Comparison of ENCODE assay signal across 1 cellular context in the genomic region with DNA sequence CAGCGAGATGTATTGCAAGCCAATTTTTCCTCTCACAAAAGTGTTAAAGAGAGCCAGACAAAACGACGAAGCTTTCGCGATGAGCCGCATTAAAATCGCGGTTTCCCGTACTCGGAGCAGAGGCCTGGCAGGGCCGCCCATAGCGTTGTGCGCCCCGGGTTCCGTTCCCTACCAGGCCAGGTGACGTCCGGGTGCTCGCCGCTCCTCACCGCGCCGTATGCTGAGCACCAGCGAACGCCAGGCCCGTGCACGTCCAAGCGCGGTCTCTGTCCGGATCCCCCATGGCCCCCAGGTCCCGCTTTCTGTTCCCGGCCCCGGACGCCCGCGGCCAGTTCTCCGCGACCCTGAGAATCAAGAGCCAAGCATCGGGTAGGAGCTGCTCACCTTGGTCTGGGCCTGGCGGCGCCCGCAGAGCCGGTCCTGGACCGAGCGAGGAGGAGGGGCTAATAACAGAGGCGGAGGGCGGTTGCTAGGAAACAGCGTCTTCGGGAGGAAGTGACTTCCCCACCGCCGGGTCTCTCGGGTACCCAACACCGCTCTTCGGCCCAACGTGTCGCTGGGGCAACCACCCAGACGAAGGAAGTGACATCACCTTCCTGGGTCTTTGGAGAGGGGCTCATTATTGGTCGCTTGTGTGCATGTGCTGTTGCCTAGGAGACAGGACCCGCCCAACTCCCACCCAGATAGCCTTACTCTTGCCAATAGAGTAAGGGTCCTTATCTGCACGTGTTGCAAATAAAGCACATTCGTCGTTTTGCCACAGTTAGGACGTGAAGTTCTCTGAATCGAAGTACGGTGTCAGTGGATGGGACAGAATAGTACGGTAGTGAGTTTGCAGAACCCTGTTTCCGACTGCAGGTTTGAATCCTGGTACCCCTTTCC.
TF ChIP-seq lines count a peak whose summit lies in the region.

A gene (minus strand): TSS at position 579 of the 882 bp plus-strand sequence. CDS start 1,115 bp downstream, outside the sequence.

TF ChIP-seq in WTC11, 78 proteins besides CTCF, POLR2A, EP300 and RAD21 (continued from another document and continues in another):
- TF ChIP-seq, protein P1, sequence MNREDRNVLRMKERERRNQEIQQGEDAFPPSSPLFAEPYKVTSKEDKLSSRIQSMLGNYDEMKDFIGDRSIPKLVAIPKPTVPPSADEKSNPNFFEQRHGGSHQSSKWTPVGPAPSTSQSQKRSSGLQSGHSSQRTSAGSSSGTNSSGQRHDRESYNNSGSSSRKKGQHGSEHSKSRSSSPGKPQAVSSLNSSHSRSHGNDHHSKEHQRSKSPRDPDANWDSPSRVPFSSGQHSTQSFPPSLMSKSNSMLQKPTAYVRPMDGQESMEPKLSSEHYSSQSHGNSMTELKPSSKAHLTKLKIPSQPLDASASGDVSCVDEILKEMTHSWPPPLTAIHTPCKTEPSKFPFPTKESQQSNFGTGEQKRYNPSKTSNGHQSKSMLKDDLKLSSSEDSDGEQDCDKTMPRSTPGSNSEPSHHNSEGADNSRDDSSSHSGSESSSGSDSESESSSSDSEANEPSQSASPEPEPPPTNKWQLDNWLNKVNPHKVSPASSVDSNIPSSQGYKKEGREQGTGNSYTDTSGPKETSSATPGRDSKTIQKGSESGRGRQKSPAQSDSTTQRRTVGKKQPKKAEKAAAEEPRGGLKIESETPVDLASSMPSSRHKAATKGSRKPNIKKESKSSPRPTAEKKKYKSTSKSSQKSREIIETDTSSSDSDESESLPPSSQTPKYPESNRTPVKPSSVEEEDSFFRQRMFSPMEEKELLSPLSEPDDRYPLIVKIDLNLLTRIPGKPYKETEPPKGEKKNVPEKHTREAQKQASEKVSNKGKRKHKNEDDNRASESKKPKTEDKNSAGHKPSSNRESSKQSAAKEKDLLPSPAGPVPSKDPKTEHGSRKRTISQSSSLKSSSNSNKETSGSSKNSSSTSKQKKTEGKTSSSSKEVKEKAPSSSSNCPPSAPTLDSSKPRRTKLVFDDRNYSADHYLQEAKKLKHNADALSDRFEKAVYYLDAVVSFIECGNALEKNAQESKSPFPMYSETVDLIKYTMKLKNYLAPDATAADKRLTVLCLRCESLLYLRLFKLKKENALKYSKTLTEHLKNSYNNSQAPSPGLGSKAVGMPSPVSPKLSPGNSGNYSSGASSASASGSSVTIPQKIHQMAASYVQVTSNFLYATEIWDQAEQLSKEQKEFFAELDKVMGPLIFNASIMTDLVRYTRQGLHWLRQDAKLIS (CRISPR knock-in tag; IDR thresholded peaks at IDR 0.05; ENCODE audit: borderline replicate concordance) = 0 out of 2 replicates have a peak, but pooled peaks have one; percentile 56
- TF ChIP-seq ETV6 (CRISPR knock-in tag; IDR thresholded peaks at IDR 0.05) = no peak
- TF ChIP-seq ZNF423 (CRISPR knock-in tag; IDR thresholded peaks at IDR 0.05) = peak; percentile 47; the same call in 1 of the 2 replicates
- TF ChIP-seq, protein P2, sequence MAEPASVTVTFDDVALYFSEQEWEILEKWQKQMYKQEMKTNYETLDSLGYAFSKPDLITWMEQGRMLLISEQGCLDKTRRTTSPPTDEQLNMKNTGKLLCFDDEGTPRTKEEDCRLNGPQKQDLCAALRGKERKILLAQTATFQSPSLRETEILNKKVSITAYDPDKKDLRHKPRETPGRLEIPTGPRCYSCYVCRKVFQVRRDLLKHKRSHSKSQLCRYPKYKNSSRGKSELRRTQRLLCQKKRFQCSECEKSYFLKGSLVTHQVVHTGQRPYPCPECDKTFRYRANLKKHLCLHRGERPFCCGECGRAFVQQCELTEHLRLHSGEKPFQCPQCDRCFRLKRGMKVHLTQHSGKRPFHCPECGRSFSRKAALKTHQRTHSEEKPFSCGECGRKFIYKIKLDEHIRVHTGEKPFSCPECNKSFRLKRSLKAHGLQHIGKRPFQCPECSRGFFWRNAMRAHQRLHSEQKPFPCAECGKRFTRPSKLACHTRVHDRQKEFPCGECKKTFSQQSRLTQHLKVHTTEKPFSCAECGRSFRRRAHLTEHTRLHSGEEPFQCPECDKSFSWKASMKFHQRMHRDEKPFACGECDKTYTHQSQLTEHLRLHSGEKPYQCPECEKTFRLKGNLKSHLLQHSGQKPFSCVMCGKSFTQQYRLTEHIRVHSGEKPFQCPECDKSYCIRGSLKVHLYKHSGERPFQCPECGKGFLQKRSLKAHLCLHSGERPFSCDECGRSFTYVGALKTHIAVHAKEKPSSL (CRISPR knock-in tag; conservative IDR thresholded peaks at IDR 0.05) = no peak
- TF ChIP-seq, protein P3, sequence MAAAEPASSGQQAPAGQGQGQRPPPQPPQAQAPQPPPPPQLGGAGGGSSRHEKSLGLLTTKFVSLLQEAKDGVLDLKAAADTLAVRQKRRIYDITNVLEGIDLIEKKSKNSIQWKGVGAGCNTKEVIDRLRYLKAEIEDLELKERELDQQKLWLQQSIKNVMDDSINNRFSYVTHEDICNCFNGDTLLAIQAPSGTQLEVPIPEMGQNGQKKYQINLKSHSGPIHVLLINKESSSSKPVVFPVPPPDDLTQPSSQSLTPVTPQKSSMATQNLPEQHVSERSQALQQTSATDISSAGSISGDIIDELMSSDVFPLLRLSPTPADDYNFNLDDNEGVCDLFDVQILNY (CRISPR knock-in tag; IDR thresholded peaks at IDR 0.05) = peak; percentile 62; the same call in 1 of the 2 replicates
- TF ChIP-seq, protein P4, sequence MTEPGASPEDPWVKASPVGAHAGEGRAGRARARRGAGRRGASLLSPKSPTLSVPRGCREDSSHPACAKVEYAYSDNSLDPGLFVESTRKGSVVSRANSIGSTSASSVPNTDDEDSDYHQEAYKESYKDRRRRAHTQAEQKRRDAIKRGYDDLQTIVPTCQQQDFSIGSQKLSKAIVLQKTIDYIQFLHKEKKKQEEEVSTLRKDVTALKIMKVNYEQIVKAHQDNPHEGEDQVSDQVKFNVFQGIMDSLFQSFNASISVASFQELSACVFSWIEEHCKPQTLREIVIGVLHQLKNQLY (CRISPR knock-in tag; IDR thresholded peaks at IDR 0.05) = no peak
- TF ChIP-seq, protein P5, sequence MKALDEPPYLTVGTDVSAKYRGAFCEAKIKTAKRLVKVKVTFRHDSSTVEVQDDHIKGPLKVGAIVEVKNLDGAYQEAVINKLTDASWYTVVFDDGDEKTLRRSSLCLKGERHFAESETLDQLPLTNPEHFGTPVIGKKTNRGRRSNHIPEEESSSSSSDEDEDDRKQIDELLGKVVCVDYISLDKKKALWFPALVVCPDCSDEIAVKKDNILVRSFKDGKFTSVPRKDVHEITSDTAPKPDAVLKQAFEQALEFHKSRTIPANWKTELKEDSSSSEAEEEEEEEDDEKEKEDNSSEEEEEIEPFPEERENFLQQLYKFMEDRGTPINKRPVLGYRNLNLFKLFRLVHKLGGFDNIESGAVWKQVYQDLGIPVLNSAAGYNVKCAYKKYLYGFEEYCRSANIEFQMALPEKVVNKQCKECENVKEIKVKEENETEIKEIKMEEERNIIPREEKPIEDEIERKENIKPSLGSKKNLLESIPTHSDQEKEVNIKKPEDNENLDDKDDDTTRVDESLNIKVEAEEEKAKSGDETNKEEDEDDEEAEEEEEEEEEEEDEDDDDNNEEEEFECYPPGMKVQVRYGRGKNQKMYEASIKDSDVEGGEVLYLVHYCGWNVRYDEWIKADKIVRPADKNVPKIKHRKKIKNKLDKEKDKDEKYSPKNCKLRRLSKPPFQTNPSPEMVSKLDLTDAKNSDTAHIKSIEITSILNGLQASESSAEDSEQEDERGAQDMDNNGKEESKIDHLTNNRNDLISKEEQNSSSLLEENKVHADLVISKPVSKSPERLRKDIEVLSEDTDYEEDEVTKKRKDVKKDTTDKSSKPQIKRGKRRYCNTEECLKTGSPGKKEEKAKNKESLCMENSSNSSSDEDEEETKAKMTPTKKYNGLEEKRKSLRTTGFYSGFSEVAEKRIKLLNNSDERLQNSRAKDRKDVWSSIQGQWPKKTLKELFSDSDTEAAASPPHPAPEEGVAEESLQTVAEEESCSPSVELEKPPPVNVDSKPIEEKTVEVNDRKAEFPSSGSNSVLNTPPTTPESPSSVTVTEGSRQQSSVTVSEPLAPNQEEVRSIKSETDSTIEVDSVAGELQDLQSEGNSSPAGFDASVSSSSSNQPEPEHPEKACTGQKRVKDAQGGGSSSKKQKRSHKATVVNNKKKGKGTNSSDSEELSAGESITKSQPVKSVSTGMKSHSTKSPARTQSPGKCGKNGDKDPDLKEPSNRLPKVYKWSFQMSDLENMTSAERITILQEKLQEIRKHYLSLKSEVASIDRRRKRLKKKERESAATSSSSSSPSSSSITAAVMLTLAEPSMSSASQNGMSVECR (CRISPR knock-in tag; IDR thresholded peaks at IDR 0.05; ENCODE audit: borderline replicate concordance) = 0 out of 2 replicates have a peak, but pooled peaks have one; percentile 35
- no peak for TF ChIP-seq TCF7 (CRISPR knock-in tag; IDR thresholded peaks at IDR 0.05; ENCODE audit: low read depth)
- no peak for TF ChIP-seq ZNF671 (CRISPR knock-in tag; IDR thresholded peaks at IDR 0.05)
- no peak for TF ChIP-seq NR1H2 (CRISPR knock-in tag; IDR thresholded peaks at IDR 0.05)
- TF ChIP-seq, protein P6, sequence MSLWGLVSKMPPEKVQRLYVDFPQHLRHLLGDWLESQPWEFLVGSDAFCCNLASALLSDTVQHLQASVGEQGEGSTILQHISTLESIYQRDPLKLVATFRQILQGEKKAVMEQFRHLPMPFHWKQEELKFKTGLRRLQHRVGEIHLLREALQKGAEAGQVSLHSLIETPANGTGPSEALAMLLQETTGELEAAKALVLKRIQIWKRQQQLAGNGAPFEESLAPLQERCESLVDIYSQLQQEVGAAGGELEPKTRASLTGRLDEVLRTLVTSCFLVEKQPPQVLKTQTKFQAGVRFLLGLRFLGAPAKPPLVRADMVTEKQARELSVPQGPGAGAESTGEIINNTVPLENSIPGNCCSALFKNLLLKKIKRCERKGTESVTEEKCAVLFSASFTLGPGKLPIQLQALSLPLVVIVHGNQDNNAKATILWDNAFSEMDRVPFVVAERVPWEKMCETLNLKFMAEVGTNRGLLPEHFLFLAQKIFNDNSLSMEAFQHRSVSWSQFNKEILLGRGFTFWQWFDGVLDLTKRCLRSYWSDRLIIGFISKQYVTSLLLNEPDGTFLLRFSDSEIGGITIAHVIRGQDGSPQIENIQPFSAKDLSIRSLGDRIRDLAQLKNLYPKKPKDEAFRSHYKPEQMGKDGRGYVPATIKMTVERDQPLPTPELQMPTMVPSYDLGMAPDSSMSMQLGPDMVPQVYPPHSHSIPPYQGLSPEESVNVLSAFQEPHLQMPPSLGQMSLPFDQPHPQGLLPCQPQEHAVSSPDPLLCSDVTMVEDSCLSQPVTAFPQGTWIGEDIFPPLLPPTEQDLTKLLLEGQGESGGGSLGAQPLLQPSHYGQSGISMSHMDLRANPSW (CRISPR knock-in tag; conservative IDR thresholded peaks at IDR 0.05; ENCODE audit: low read depth) = no peak; the same call in 1 of the 2 replicates
- TF ChIP-seq, protein P7, sequence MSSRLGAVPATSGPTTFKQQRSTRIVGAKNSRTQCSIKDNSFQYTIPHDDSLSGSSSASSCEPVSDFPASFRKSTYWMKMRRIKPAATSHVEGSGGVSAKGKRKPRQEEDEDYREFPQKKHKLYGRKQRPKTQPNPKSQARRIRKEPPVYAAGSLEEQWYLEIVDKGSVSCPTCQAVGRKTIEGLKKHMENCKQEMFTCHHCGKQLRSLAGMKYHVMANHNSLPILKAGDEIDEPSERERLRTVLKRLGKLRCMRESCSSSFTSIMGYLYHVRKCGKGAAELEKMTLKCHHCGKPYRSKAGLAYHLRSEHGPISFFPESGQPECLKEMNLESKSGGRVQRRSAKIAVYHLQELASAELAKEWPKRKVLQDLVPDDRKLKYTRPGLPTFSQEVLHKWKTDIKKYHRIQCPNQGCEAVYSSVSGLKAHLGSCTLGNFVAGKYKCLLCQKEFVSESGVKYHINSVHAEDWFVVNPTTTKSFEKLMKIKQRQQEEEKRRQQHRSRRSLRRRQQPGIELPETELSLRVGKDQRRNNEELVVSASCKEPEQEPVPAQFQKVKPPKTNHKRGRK (CRISPR knock-in tag; IDR thresholded peaks at IDR 0.05; ENCODE audit: borderline replicate concordance) = no peak
- no peak for TF ChIP-seq GTF2I (CRISPR knock-in tag; conservative IDR thresholded peaks at IDR 0.05)
- TF ChIP-seq SOX15 (CRISPR knock-in tag; IDR thresholded peaks at IDR 0.05) = no peak
- no peak for TF ChIP-seq IRF2 (CRISPR knock-in tag; IDR thresholded peaks at IDR 0.05; ENCODE audit: borderline replicate concordance, low read depth)
- TF ChIP-seq, protein P8, sequence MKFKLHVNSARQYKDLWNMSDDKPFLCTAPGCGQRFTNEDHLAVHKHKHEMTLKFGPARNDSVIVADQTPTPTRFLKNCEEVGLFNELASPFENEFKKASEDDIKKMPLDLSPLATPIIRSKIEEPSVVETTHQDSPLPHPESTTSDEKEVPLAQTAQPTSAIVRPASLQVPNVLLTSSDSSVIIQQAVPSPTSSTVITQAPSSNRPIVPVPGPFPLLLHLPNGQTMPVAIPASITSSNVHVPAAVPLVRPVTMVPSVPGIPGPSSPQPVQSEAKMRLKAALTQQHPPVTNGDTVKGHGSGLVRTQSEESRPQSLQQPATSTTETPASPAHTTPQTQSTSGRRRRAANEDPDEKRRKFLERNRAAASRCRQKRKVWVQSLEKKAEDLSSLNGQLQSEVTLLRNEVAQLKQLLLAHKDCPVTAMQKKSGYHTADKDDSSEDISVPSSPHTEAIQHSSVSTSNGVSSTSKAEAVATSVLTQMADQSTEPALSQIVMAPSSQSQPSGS (CRISPR knock-in tag; IDR thresholded peaks at IDR 0.05; ENCODE audit: borderline replicate concordance, low read depth) = no peak
- no peak; the same call in 1 of the 2 replicates for TF ChIP-seq SP1 (CRISPR knock-in tag; conservative IDR thresholded peaks at IDR 0.05)
- TF ChIP-seq ZNF232 (CRISPR knock-in tag; IDR thresholded peaks at IDR 0.05) = no peak
- no peak for TF ChIP-seq NR2C2 (CRISPR knock-in tag; IDR thresholded peaks at IDR 0.05)
- no peak for TF ChIP-seq EMX1 (CRISPR knock-in tag; IDR thresholded peaks at IDR 0.05)
- TF ChIP-seq, protein P9, sequence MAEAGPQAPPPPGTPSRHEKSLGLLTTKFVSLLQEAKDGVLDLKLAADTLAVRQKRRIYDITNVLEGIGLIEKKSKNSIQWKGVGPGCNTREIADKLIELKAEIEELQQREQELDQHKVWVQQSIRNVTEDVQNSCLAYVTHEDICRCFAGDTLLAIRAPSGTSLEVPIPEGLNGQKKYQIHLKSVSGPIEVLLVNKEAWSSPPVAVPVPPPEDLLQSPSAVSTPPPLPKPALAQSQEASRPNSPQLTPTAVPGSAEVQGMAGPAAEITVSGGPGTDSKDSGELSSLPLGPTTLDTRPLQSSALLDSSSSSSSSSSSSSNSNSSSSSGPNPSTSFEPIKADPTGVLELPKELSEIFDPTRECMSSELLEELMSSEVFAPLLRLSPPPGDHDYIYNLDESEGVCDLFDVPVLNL (CRISPR knock-in tag; IDR thresholded peaks at IDR 0.05; ENCODE audit: borderline replicate concordance, low read depth) = peak; percentile 32; the same call in 1 of the 2 replicates
- TF ChIP-seq GRHL2 (CRISPR knock-in tag; IDR thresholded peaks at IDR 0.05; ENCODE audit: insufficient replicate concordance, severe bottlenecking) = no peak
- TF ChIP-seq TP53 (CRISPR knock-in tag; IDR thresholded peaks at IDR 0.05) = no peak
- peak; percentile 57 for TF ChIP-seq CREM (CRISPR knock-in tag; IDR thresholded peaks at IDR 0.05)
